ENCODE assay signal across 24 cellular contexts in genomic region chr13:28550721-28551497, GRCh38. TPM values are rescaled to one million over a fixed set of nuclear protein-coding genes. Genes with fewer than 3 reads are reported as not detected.
"Had no signal": no experiment of that assay in that cellular context is flagged by ENCODE, and none has a peak within 500 bp of the region (broad histone marks: within the 10 kb centered on the region; RNA-seq: fewer than 3 reads in every experiment).

No MANE protein-coding gene starts in this region.

- H3K9me3 ChIP-seq: left ventricle myocardium inferior, lower lobe of right lung, ovary, right atrium auricular region, sigmoid colon, suprapubic skin, thyroid gland, upper lobe of left lung, uterus had no signal

- H3K4me3 Mint-ChIP-seq: effector memory CD8-positive, alpha-beta T cell; memory B cell; mesothelial cell of epicardium; natural killer cell; neural progenitor cell had no signal

- H3K4me3 ChIP-seq: hepatocyte, left ventricle myocardium inferior, lower lobe of right lung, neural progenitor cell, ovary, right atrium auricular region, sigmoid colon, skin epidermis, suprapubic skin, thyroid gland, upper lobe of left lung, uterus had no signal

- H3K9me3 Mint-ChIP-seq: memory B cell, mesothelial cell of epicardium, natural killer cell, neural progenitor cell had no signal

- H3K4me1 ChIP-seq: foreskin keratinocyte, left ventricle myocardium inferior, lower lobe of right lung, neural progenitor cell, right atrium auricular region, sigmoid colon, suprapubic skin, thyroid gland, upper lobe of left lung, uterus had no signal

- H3K79me2 ChIP-seq: hepatocyte had no signal

- H3K4me1 Mint-ChIP-seq: memory B cell, natural killer cell, neural progenitor cell had no signal

- H3K27ac Mint-ChIP-seq: effector memory CD8-positive, alpha-beta T cell; memory B cell; mesothelial cell of epicardium; natural killer cell; neural progenitor cell had no signal

- H3K36me3 ChIP-seq: left ventricle myocardium inferior, lower lobe of right lung, neural progenitor cell, ovary, right atrium auricular region, sigmoid colon, suprapubic skin, thyroid gland, upper lobe of left lung, uterus had no signal

- H3K9ac ChIP-seq: neural progenitor cell had no signal

- ATAC-seq: effector memory CD8-positive, alpha-beta T cell; foreskin keratinocyte; lower lobe of right lung; stimulated activated naive CD8-positive, alpha-beta T cell treated with anti-CD3 and anti-CD28 coated beads, Interleukin-15, Interleukin-2, amounts not matched to agents 100 U/mL and 50 U/mL, for 24 hours had no signal

- H3K27ac ChIP-seq: foreskin keratinocyte, hepatocyte, left ventricle myocardium inferior, lower lobe of right lung, neural progenitor cell, ovary, right atrium auricular region, sigmoid colon, skin epidermis, suprapubic skin, thyroid gland, upper lobe of left lung, uterus had no signal

- H3K4me2 ChIP-seq: hepatocyte, neural progenitor cell had no signal

- H3K27me3 ChIP-seq: hepatocyte, neural progenitor cell, ovary, right atrium auricular region, sigmoid colon, thyroid gland, upper lobe of left lung, uterus had no signal

- DNase-seq: effector memory CD8-positive, alpha-beta T cell; foreskin keratinocyte; head of caudate nucleus; kidney; left cardiac atrium; left ventricle myocardium inferior; lower lobe of right lung; natural killer cell; nucleus accumbens; ovary; sigmoid colon; stimulated activated CD4-positive, alpha-beta T cell treated with anti-CD3 and anti-CD28 coated beads, Interleukin-12 subunit alpha, Interleukin-12 subunit beta, amount 100 ng/mL, for 4 hours; stimulated activated naive CD8-positive, alpha-beta T cell treated with anti-CD3 and anti-CD28 coated beads, Interleukin-15, Interleukin-2, amounts not matched to agents 100 U/mL and 50 U/mL, for 24 hours; thyroid gland; upper lobe of left lung; uterus had no signal

- H2AFZ ChIP-seq: hepatocyte, neural progenitor cell had no signal

- FAIRE-seq: kidney had no signal

- H3K36me3 Mint-ChIP-seq: memory B cell, mesothelial cell of epicardium, natural killer cell, neural progenitor cell had no signal

RNA-seq across cellular contexts. Expression of gene FLT1, which starts 56.0 kb away (rescaled TPM):
- total RNA-seq: foreskin keratinocyte, myocyte had no signal
- polyA plus RNA-seq: foreskin keratinocyte had no signal
